ENCODE assay signal across 8 cellular contexts in the genomic region with DNA sequence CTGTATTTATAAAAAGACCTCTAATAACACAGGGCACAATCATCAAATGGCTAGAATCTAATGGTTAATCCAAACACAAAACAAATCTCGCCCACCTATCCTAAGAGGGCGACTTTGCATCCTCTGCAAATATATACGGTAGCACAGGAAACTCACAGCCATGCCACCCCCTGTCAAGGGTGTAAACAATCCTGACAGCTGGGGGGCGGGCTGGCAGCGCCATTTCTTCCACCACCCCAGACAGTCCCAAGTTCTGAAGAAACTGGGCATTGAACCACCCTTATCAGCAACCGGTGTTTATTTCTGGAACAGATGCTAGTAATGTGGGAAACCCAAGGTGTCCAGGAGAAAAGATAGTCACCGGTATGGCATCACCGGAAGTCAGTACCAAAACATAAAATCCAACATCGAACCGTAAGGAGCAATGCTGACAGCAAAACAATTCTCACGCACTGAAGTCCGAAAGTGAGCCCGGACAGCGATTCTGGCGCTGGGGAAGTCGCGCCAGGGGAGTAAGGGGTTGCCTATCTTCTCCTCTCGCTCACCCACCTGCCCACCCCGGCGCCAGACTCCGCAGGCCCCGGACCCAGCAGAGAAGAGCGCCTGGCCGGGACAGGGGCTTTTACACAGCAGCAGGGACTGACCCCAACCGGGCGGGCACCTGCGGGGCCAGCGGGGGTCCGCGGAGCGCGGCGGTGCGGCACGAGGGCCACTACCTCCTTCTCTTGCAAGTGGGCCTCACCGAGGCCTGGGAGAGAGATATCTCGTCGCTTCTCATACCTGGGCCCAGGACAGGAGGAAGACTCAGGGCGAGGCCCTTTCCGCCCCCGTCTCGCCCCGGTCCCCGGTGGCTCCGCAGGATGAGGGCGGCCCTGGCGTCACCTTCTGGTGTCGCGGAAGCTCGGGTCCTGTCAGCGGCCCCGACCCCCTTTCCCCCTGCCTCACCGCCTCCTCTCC. TPM values are rescaled to one million over a fixed set of nuclear protein-coding genes. Genes with fewer than 3 reads are reported as not detected.
DNase-seq lines count a peak whose midpoint lies in the region; ATAC-seq and TF ChIP-seq lines count a peak whose summit lies in the region.

No MANE protein-coding gene starts in this region.

- peak overlapping the region; percentile 40 for H3K27ac ChIP-seq in 22Rv1
- peak overlapping the region; percentile 88 to 89 for H3K27ac ChIP-seq in right atrium auricular region
- H3K27ac ChIP-seq in psoas muscle = peak overlapping the region; percentile 92

- H3K9me3 ChIP-seq in right atrium auricular region = no peaks in the 10 kb centered on the region
- H3K9me3 ChIP-seq in psoas muscle = no peaks in the 10 kb centered on the region

- WGBS in psoas muscle, 3 donors = 2 to 3% (median 3%) methylated on average over 37 to 53 of the region's 53 CpGs

- DNase-seq in activated naive CD8-positive, alpha-beta T cell treated with anti-CD3 and anti-CD28 coated beads, Interleukin-2, amount 50 U/mL, for 16 hours (ENCODE audit: low read depth, low spot score) = peak; percentile 3
- no peak for DNase-seq in right atrium auricular region (ENCODE audit: low spot score)
- peak in 1 of 2 donors; percentile 23 for DNase-seq in psoas muscle
- no peak for DNase-seq in amniotic stem cell (lab: John Stamatoyannopoulos, UW)

- peaks cover 0 to 41% of the 10 kb centered on the region in 2 donors for H3K4me1 ChIP-seq in right atrium auricular region
- peaks cover 28% of the 10 kb centered on the region for H3K4me1 ChIP-seq in psoas muscle

- peak overlapping the region; percentile 71 to 93 for H3K4me3 ChIP-seq in right atrium auricular region
- H3K4me3 ChIP-seq in psoas muscle = peak overlapping the region; percentile 97

- TF ChIP-seq CTCF in 22Rv1 (IDR thresholded peaks at IDR 0.05) (no peak), right atrium auricular region (IDR thresholded peaks at IDR 0.05) (peak in 1 of 2 donors; percentile 43), psoas muscle (IDR thresholded peaks at IDR 0.05) (no peak)

- H3K27me3 ChIP-seq in right atrium auricular region (no peaks in the 10 kb centered on the region), psoas muscle (ENCODE audit: insufficient read depth in 3 of 3, low read length in 2 of 3) (no peaks in the 10 kb centered on the region)

- ATAC-seq in GM18498 (IDR thresholded peaks at IDR 0.05; ENCODE audit: unreplicated experiment) (peak; percentile 36), HG02981 (IDR thresholded peaks at IDR 0.05; ENCODE audit: unreplicated experiment) (peak; percentile 24), psoas muscle (peak; percentile 50 to 72 (median 53))

- H3K36me3 ChIP-seq in right atrium auricular region (no peaks in the 10 kb centered on the region), psoas muscle (ENCODE audit: insufficient read depth in 1 of 2, low read depth in 1 of 2) (peaks cover 0 to 21% of the 10 kb centered on the region in 2 donors)

- intact Hi-C loops in psoas muscle (cut with DNase I) = no loop called here

TF ChIP-seq in PFSK-1, 5 proteins besides CTCF, POLR2A, EP300 and RAD21:
- TF ChIP-seq FOXP2 (optimal IDR thresholded peaks at IDR 0.05; ENCODE audit: borderline replicate concordance, extremely low read depth, extremely low read length, insufficient read depth) = no peak
- peak; percentile 65; the same call in 1 of the 2 replicates for TF ChIP-seq SIN3A (IDR thresholded peaks at IDR 0.05; ENCODE audit: borderline replicate concordance, insufficient read depth, low read length)

RNA-seq across cellular contexts. Expression of a gene that starts 0.6 kb away (rescaled TPM):
- polyA plus RNA-seq in PFSK-1 (2012; ENCODE audit: insufficient read length, low read depth) = 9.1 TPM
- total RNA-seq in right atrium auricular region = 10 to 100 TPM; 30.7 to 47.9 TPM
- total RNA-seq in psoas muscle = 10 to 100 TPM; 35.7 to 52.6 (median 40.9) TPM
- polyA plus RNA-seq in psoas muscle = 10 to 100 TPM; 13.4 to 37.6 (median 22.1) TPM

RNA-seq across cellular contexts. Expression of a gene that starts 37.5 kb away (rescaled TPM):
- polyA plus RNA-seq in PFSK-1 (2012; ENCODE audit: insufficient read length, low read depth) = 75.3 TPM
- total RNA-seq in right atrium auricular region (100 to 1,000 TPM; 414 to 561 TPM), psoas muscle (100 to 1,000 TPM; 548 to 930 (median 580) TPM)
- 100 to 1,000 TPM; 423 to 754 (median 450) TPM for polyA plus RNA-seq in psoas muscle

Comparison
In these comparisons a context has a peak if more than half of its experiments do, and no peak if none do; other contexts are left out.
1. H3K27ac ChIP-seq: peak in every context shown above with its lines; median percentile 92 in psoas muscle; 88 in right atrium auricular region; 40 in 22Rv1.